ENCODE assay signal across 20 cellular contexts in genomic region chr9:106775960-106776359, GRCh38.
DNase-seq lines count a peak whose midpoint lies in the region; ATAC-seq, FAIRE-seq and TF ChIP-seq lines count a peak whose summit lies in the region.
"Had no signal": no experiment of that assay in that cellular context is flagged by ENCODE, and none has a peak within 500 bp of the region (broad histone marks: within the 10 kb centered on the region; RNA-seq: fewer than 3 reads in every experiment).

No MANE protein-coding gene starts in this region.

- H3K9ac ChIP-seq in BLaER1 = no peak overlapping the region
- no peak overlapping the region for H3K9ac ChIP-seq in PC-3 (ENCODE audit: low read length)
- H3K9ac ChIP-seq in keratinocyte (ENCODE audit: control insufficient read depth, extremely low read depth, insufficient read depth, low read length) = no peak overlapping the region
- H3K9ac ChIP-seq: BLaER1 treated with 17β-estradiol and CSF1 and Interleukin-3, amounts not matched to agents 10 nM and 100 nM had no signal

- H3K4me2 ChIP-seq in BLaER1 = peak overlapping the region; percentile 6; the same call in 1 of the 2 replicates
- H3K4me2 ChIP-seq in PC-3 (ENCODE audit: low read length) = peak overlapping the region; percentile 35
- H3K4me2 ChIP-seq in keratinocyte (ENCODE audit: control insufficient read depth, extremely low read depth, insufficient read depth, low read depth, low read length) = no peak overlapping the region
- H3K4me2 ChIP-seq: GM23338 had no signal

- peak; percentile 81 for DNase-seq in PC-3
- DNase-seq in bronchial epithelial cell (ENCODE audit: low read depth) = peak; percentile 92
- no peak for DNase-seq in keratinocyte (ENCODE audit: low read depth, low spot score)
- no peak for DNase-seq in left lobe of liver (ENCODE audit: low spot score)
- DNase-seq in NCI-H2081 treated with DMSO at 0.1 percent for 48 hours (lab: John Stamatoyannopoulos, UW) = no peak
- DNase-seq: CD4-positive, alpha-beta T cell; CD8-positive, alpha-beta memory T cell; DMS 273 treated with DMSO at 0.1 percent for 48 hours; DMS79; EL; GDM1; H9 had no signal

- no peak for TF ChIP-seq CTCF in PC-3 (conservative IDR thresholded peaks at IDR 0.05; ENCODE audit: low read depth, low read length)
- TF ChIP-seq CTCF in bronchial epithelial cell (IDR thresholded peaks at IDR 0.05; ENCODE audit: insufficient read depth, low read length, severe bottlenecking) = no peak
- TF ChIP-seq CTCF in keratinocyte (optimal IDR thresholded peaks at IDR 0.05 in 1 of 3, IDR thresholded peaks at IDR 0.05 in 1 of 3, conservative IDR thresholded peaks at IDR 0.05 in 1 of 3; ENCODE audit: extremely low read depth in 1 of 3, insufficient read depth in 2 of 3, low read length in 3 of 3) = no peak

- H3K4me1 ChIP-seq in BLaER1 (peaks cover 9% of the 10 kb centered on the region), PC-3 (ENCODE audit: insufficient read depth, low read length) (peaks cover 19% of the 10 kb centered on the region), keratinocyte (ENCODE audit: control insufficient read depth, extremely low read depth, insufficient read depth, low read length) (peaks cover 17% of the 10 kb centered on the region)

- H3K4me3 ChIP-seq in BLaER1 = no peak overlapping the region
- no peak overlapping the region for H3K4me3 ChIP-seq in PC-3 (ENCODE audit: low read length)
- H3K4me3 ChIP-seq in bronchial epithelial cell (ENCODE audit: low read depth, low read length) = no peak overlapping the region
- no peak overlapping the region for H3K4me3 ChIP-seq in keratinocyte (ENCODE audit: control insufficient read depth in 2 of 3, extremely low read depth in 1 of 3, insufficient read depth in 2 of 3, low read depth in 1 of 3, low read length in 3 of 3)
- H3K4me3 ChIP-seq: BLaER1 treated with 17β-estradiol and CSF1 and Interleukin-3, amounts not matched to agents 10 nM and 100 nM; GM12878; GM23338 had no signal

- CTCF ChIA-PET in PC-3 (lab: Charles Lee) = no interaction called here

- no peaks in the 10 kb centered on the region for H3K9me2 ChIP-seq in PC-3 (replicated peaks; ENCODE audit: low read length)

- H3F3A ChIP-seq in PC-3 (ENCODE audit: low read length, unreplicated experiment) = no peaks in the 10 kb centered on the region

- H3K79me2 ChIP-seq in PC-3 (ENCODE audit: low read length) (no peaks in the 10 kb centered on the region), keratinocyte (ENCODE audit: control insufficient read depth, insufficient read depth, low read length) (no peaks in the 10 kb centered on the region)

- H3K9me3 ChIP-seq in BLaER1 (no peaks in the 10 kb centered on the region), PC-3 (ENCODE audit: low read length) (no peaks in the 10 kb centered on the region), keratinocyte (ENCODE audit: control insufficient read depth, low read depth, low read length) (no peaks in the 10 kb centered on the region)
- H3K9me3 ChIP-seq: BLaER1 treated with 17β-estradiol and CSF1 and Interleukin-3, amounts not matched to agents 10 nM and 100 nM had no signal

- no TSS peak for BruUV-seq in PC-3 (replicated peaks; lab: Mats Ljungman, UMichigan)

- no peaks in the 10 kb centered on the region for H3K27me3 ChIP-seq in BLaER1
- H3K27me3 ChIP-seq in PC-3 (ENCODE audit: low read length) = no peaks in the 10 kb centered on the region
- no peaks in the 10 kb centered on the region for H3K27me3 ChIP-seq in bronchial epithelial cell (ENCODE audit: control insufficient read depth, insufficient read depth, low read length)
- H3K27me3 ChIP-seq in keratinocyte (ENCODE audit: control insufficient read depth, extremely low read depth, insufficient read depth, low read length) = no peaks in the 10 kb centered on the region
- H3K27me3 ChIP-seq: BLaER1 treated with 17β-estradiol and CSF1 and Interleukin-3, amounts not matched to agents 10 nM and 100 nM had no signal

- dilution Hi-C loops in keratinocyte (cut with MboI; ENCODE audit: extremely low pct_ligation_motif_present, low sequenced_read_pairs) = no loop called here

- ATAC-seq in PC-3 (peak; percentile 86), HG03342 (IDR thresholded peaks at IDR 0.05; ENCODE audit: unreplicated experiment) (no peak), left lobe of liver (no peak)
- ATAC-seq: GM12878, GM23338, HCT116 had no signal

- H3K27ac ChIP-seq in BLaER1 (no peak overlapping the region), PC-3 (ENCODE audit: low read length) (peak overlapping the region; percentile 43), keratinocyte (ENCODE audit: control insufficient read depth, insufficient read depth, low read length) (no peak overlapping the region)
- H3K27ac ChIP-seq: BLaER1 treated with 17β-estradiol and CSF1 and Interleukin-3, amounts not matched to agents 10 nM and 100 nM had no signal

- no peaks in the 10 kb centered on the region for H3K9me1 ChIP-seq in keratinocyte (ENCODE audit: control insufficient read depth, extremely low read depth, insufficient read depth, low read length)

- intact Hi-C loops in PC-3 (cut with micrococcal nuclease) = no loop called here

- POLR2A ChIA-PET in PC-3 (lab: Charles Lee; ENCODE audit: unreplicated experiment) = no interaction called here

- H4K20me1 ChIP-seq in BLaER1 = no peaks in the 10 kb centered on the region
- H4K20me1 ChIP-seq in PC-3 (ENCODE audit: low read length) = no peaks in the 10 kb centered on the region
- no peaks in the 10 kb centered on the region for H4K20me1 ChIP-seq in keratinocyte (ENCODE audit: control insufficient read depth, extremely low read depth, insufficient read depth, low read length)
- H4K20me1 ChIP-seq: BLaER1 treated with 17β-estradiol and CSF1 and Interleukin-3, amounts not matched to agents 10 nM and 100 nM had no signal

- H2AFZ ChIP-seq in PC-3 (ENCODE audit: low read length) (no peak overlapping the region), keratinocyte (ENCODE audit: control insufficient read depth, low read length) (no peak overlapping the region)
- H2AFZ ChIP-seq: GM23338 had no signal

- FAIRE-seq in bronchial epithelial cell (lab: Jason Lieb, UNC) (no peak), keratinocyte (lab: Jason Lieb, UNC) (peak; percentile 13)
- FAIRE-seq: D721Med, GM12878, GM19239 had no signal

- H3K36me3 ChIP-seq in BLaER1 (no peaks in the 10 kb centered on the region), PC-3 (ENCODE audit: low read depth, low read length) (no peaks in the 10 kb centered on the region), bronchial epithelial cell (ENCODE audit: control insufficient read depth, insufficient read depth, low read length) (no peaks in the 10 kb centered on the region), keratinocyte (ENCODE audit: control insufficient read depth in 2 of 2, extremely low read depth in 1 of 2, insufficient read depth in 2 of 2, low read length in 2 of 2) (no peaks in the 10 kb centered on the region)
- H3K36me3 ChIP-seq: BLaER1 treated with 17β-estradiol and CSF1 and Interleukin-3, amounts not matched to agents 10 nM and 100 nM had no signal

Comparison
In these comparisons a context has a peak if more than half of its experiments do, and no peak if none do; other contexts are left out.
1. DNase-seq: peak in PC-3 (single experiment) and bronchial epithelial cell (single experiment); none in keratinocyte (single experiment), left lobe of liver (single experiment) and NCI-H2081 treated with DMSO at 0.1 percent for 48 hours (single experiment).